24 cellular contexts compared by ENCODE assay signal in the genomic region with DNA sequence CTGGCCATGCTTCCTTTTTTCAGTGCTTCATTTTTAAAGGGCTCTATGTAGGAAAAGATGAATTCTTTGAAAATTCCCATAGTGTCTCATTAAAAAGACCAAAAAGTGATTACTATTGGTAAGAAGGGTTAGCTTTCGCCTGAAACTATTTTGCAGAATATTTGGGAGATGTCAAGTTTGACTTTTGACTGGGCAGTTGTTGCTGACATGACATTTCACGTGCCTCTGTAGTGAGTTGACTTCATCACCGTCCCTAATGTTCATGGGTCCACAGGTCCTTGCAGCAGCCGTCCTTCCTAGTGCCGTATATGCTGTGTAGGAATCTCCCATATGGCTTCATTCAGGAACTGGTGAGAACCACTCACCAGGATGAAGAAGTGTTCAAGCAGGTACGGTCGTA.
"Had no signal": no experiment of that assay in that cellular context is flagged by ENCODE, and none has a peak within 500 bp of the region (broad histone marks: within the 10 kb centered on the region; RNA-seq: fewer than 3 reads in every experiment).

No MANE protein-coding gene starts in this region.

- H3K36me3 Mint-ChIP-seq: activated naive CD8-positive, alpha-beta T cell treated with anti-CD3 and anti-CD28 coated beads for 36 hours had no signal

- H3K27me3 ChIP-seq: stomach, upper lobe of right lung had no signal

- H3K9me3 ChIP-seq: lower lobe of right lung, prostate gland, stomach, upper lobe of right lung had no signal

- DNase-seq: activated B cell treated with CpG ODN at 0.5 μM for 24 hours; activated CD4-positive, alpha-beta T cell treated with anti-CD3 and anti-CD28 coated beads for 36 hours; activated CD4-positive, alpha-beta T cell treated with anti-CD3 and anti-CD28 coated beads, Interleukin-2, amount 50 U/mL, for 4 hours; activated CD8-positive, alpha-beta memory T cell treated with anti-CD3 and anti-CD28 coated beads for 24 hours; activated CD8-positive, alpha-beta memory T cell treated with anti-CD3 and anti-CD28 coated beads, Interleukin-2, amount 50 U/mL, for 4 hours; activated naive CD8-positive, alpha-beta T cell treated with anti-CD3 and anti-CD28 coated beads for 36 hours; activated T-cell treated with anti-CD3 and anti-CD28 coated beads, Interleukin-2, amount 50 U/mL, for 24 hours; cerebellar nuclear complex; effector CD4-positive, alpha-beta T cell; foreskin fibroblast; kidney; lower lobe of right lung; mesendoderm; naive thymus-derived CD8-positive, alpha-beta T cell; right cardiac atrium; stomach; SW 1271; T-helper 17 cell; upper lobe of right lung had no signal

- H3K27ac Mint-ChIP-seq: activated B cell treated with CpG ODN at 0.5 μM for 24 hours; activated CD4-positive, alpha-beta T cell treated with anti-CD3 and anti-CD28 coated beads for 36 hours; activated naive CD8-positive, alpha-beta T cell treated with anti-CD3 and anti-CD28 coated beads for 36 hours; activated T-cell treated with anti-CD3 and anti-CD28 coated beads, Interleukin-2, amount 50 U/mL, for 24 hours; activated T-helper 17 cell treated with anti-CD3 and anti-CD28 coated beads, Interleukin-2, amount 50 U/mL, for 72 hours; dendritic cell treated with granulocyte-macrophage colony-stimulating factor and Interleukin-4, amounts not matched to agents 40 ng/mL and 50 ng/mL, for 4 days; naive thymus-derived CD8-positive, alpha-beta T cell; stimulated activated memory B cell treated with anti-CD40 and anti-IgM and Interleukin-4, amounts not matched to agents 10 μg/mL and 1 μg/mL and 100 μg/mL, for 72 hours; T-helper 17 cell had no signal

- H3K9me3 Mint-ChIP-seq: activated B cell treated with CpG ODN at 0.5 μM for 24 hours; activated naive CD8-positive, alpha-beta T cell treated with anti-CD3 and anti-CD28 coated beads for 36 hours; activated T-cell treated with anti-CD3 and anti-CD28 coated beads, Interleukin-2, amount 50 U/mL, for 24 hours; activated T-helper 17 cell treated with anti-CD3 and anti-CD28 coated beads, Interleukin-2, amount 50 U/mL, for 72 hours; dendritic cell treated with granulocyte-macrophage colony-stimulating factor and Interleukin-4, amounts not matched to agents 40 ng/mL and 50 ng/mL, for 4 days; naive thymus-derived CD8-positive, alpha-beta T cell; stimulated activated memory B cell treated with anti-CD40 and anti-IgM and Interleukin-4, amounts not matched to agents 10 μg/mL and 1 μg/mL and 100 μg/mL, for 72 hours had no signal

- H3K4me1 ChIP-seq: lower lobe of right lung, upper lobe of right lung had no signal

- ATAC-seq: activated CD4-positive, alpha-beta T cell treated with anti-CD3 and anti-CD28 coated beads for 36 hours; activated T-helper 17 cell treated with anti-CD3 and anti-CD28 coated beads, Interleukin-2, amount 50 U/mL, for 72 hours; lower lobe of right lung; naive thymus-derived CD8-positive, alpha-beta T cell; right cardiac atrium; stimulated activated memory B cell treated with anti-CD40 and anti-IgM and Interleukin-4, amounts not matched to agents 10 μg/mL and 1 μg/mL and 100 μg/mL, for 72 hours; T-helper 17 cell; upper lobe of right lung had no signal

- H3K4me3 ChIP-seq: lower lobe of right lung, prostate gland, skin epidermis, stomach, upper lobe of right lung had no signal

- H3K4me1 Mint-ChIP-seq: activated B cell treated with CpG ODN at 0.5 μM for 24 hours; activated CD4-positive, alpha-beta T cell treated with anti-CD3 and anti-CD28 coated beads for 36 hours; activated naive CD8-positive, alpha-beta T cell treated with anti-CD3 and anti-CD28 coated beads for 36 hours; activated T-helper 17 cell treated with anti-CD3 and anti-CD28 coated beads, Interleukin-2, amount 50 U/mL, for 72 hours; naive thymus-derived CD8-positive, alpha-beta T cell; stimulated activated memory B cell treated with anti-CD40 and anti-IgM and Interleukin-4, amounts not matched to agents 10 μg/mL and 1 μg/mL and 100 μg/mL, for 72 hours had no signal

- H3K36me3 ChIP-seq: prostate gland had no signal

- H3K27ac ChIP-seq: lower lobe of right lung, skin epidermis, upper lobe of right lung had no signal

- H3K4me3 Mint-ChIP-seq: activated B cell treated with CpG ODN at 0.5 μM for 24 hours; activated CD4-positive, alpha-beta T cell treated with anti-CD3 and anti-CD28 coated beads for 36 hours; activated naive CD8-positive, alpha-beta T cell treated with anti-CD3 and anti-CD28 coated beads for 36 hours; activated T-cell treated with anti-CD3 and anti-CD28 coated beads, Interleukin-2, amount 50 U/mL, for 24 hours; activated T-helper 17 cell treated with anti-CD3 and anti-CD28 coated beads, Interleukin-2, amount 50 U/mL, for 72 hours; dendritic cell treated with granulocyte-macrophage colony-stimulating factor and Interleukin-4, amounts not matched to agents 40 ng/mL and 50 ng/mL, for 4 days; naive thymus-derived CD8-positive, alpha-beta T cell; stimulated activated memory B cell treated with anti-CD40 and anti-IgM and Interleukin-4, amounts not matched to agents 10 μg/mL and 1 μg/mL and 100 μg/mL, for 72 hours; T-helper 17 cell had no signal

- H3K27me3 Mint-ChIP-seq: activated B cell treated with CpG ODN at 0.5 μM for 24 hours; activated CD4-positive, alpha-beta T cell treated with anti-CD3 and anti-CD28 coated beads for 36 hours; activated naive CD8-positive, alpha-beta T cell treated with anti-CD3 and anti-CD28 coated beads for 36 hours; activated T-cell treated with anti-CD3 and anti-CD28 coated beads, Interleukin-2, amount 50 U/mL, for 24 hours; activated T-helper 17 cell treated with anti-CD3 and anti-CD28 coated beads, Interleukin-2, amount 50 U/mL, for 72 hours; dendritic cell treated with granulocyte-macrophage colony-stimulating factor and Interleukin-4, amounts not matched to agents 40 ng/mL and 50 ng/mL, for 4 days; naive thymus-derived CD8-positive, alpha-beta T cell; stimulated activated memory B cell treated with anti-CD40 and anti-IgM and Interleukin-4, amounts not matched to agents 10 μg/mL and 1 μg/mL and 100 μg/mL, for 72 hours; T-helper 17 cell had no signal
